In the genomic region with DNA sequence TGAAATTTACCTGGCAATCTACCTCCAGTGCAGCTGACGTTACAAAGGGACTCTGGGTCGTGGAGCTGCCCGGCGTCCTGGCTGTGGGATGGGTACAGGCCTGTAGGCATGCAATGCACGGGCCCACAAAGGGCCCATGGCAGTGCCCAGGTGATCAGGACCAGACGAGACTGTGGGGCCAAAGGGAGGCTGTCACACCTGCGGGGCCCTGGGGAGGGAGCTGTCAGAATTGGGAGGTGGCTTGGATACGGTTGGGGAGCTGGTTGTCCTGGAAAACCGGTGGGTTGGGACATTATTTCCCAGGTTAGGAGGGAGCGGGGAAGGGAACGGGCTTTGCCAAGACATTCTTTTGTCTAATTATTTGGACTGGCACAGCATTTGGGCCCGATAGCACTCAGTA, we compare ENCODE assay signal across 19 cellular contexts.
"Had no signal": no experiment of that assay in that cellular context is flagged by ENCODE, and none has a peak within 500 bp of the region (broad histone marks: within the 10 kb centered on the region; RNA-seq: fewer than 3 reads in every experiment).

No MANE protein-coding gene starts in this region.

- H3K4me1 Mint-ChIP-seq: central memory CD8-positive, alpha-beta T cell; immature natural killer cell had no signal

- H3K27ac Mint-ChIP-seq: effector memory CD8-positive, alpha-beta T cell; immature natural killer cell; natural killer cell treated with Interleukin-12 subunit alpha and Interleukin-12 subunit beta and Interleukin-15 and Interleukin-18, amount 100 ng/mL, for 72 hours; neural progenitor cell had no signal

- H3K27me3 ChIP-seq: neural progenitor cell, right lobe of liver had no signal

- H3K36me3 Mint-ChIP-seq: immature natural killer cell; natural killer cell treated with Interleukin-12 subunit alpha and Interleukin-12 subunit beta and Interleukin-15 and Interleukin-18, amount 100 ng/mL, for 72 hours; neural progenitor cell had no signal

- H3K36me3 ChIP-seq: esophagus muscularis mucosa, gastrocnemius medialis, neural progenitor cell, right lobe of liver had no signal

- ATAC-seq: effector memory CD8-positive, alpha-beta T cell; gastrocnemius medialis; left cardiac atrium; natural killer cell treated with Interleukin-12 subunit alpha and Interleukin-12 subunit beta and Interleukin-15 and Interleukin-18, amount 100 ng/mL, for 72 hours; psoas muscle; right lobe of liver had no signal

- H3K4me3 Mint-ChIP-seq: central memory CD8-positive, alpha-beta T cell; effector memory CD8-positive, alpha-beta T cell; immature natural killer cell; natural killer cell treated with Interleukin-12 subunit alpha and Interleukin-12 subunit beta and Interleukin-15 and Interleukin-18, amount 100 ng/mL, for 72 hours; neural progenitor cell had no signal

- H3K9me3 ChIP-seq: gastrocnemius medialis, psoas muscle, right lobe of liver had no signal

- H3K27ac ChIP-seq: epithelial cell of prostate, esophagus muscularis mucosa, gastrocnemius medialis, neural progenitor cell, parathyroid adenoma, psoas muscle, right lobe of liver, skin epidermis had no signal

- H3K9me3 Mint-ChIP-seq: immature natural killer cell; natural killer cell treated with Interleukin-12 subunit alpha and Interleukin-12 subunit beta and Interleukin-15 and Interleukin-18, amount 100 ng/mL, for 72 hours had no signal

- H3K4me3 ChIP-seq: esophagus muscularis mucosa, gastrocnemius medialis, neural progenitor cell, psoas muscle, right lobe of liver, skin epidermis had no signal

- DNase-seq: effector memory CD8-positive, alpha-beta T cell; gastrocnemius medialis; immature natural killer cell; left cardiac atrium; midbrain; nucleus accumbens; psoas muscle; retina; stimulated activated CD4-positive, alpha-beta T cell treated with anti-CD3 and anti-CD28 coated beads, Interleukin-2, amount 100 ng/mL, for 48 hours; stimulated activated naive CD4-positive, alpha-beta T cell treated with Interleukin-2 at 50 U/mL for 16 hours; trophoblast cell had no signal

- H3K4me1 ChIP-seq: esophagus muscularis mucosa, gastrocnemius medialis, parathyroid adenoma, psoas muscle, right lobe of liver had no signal
